ENCODE assay signal across 11 cellular contexts in the genomic region with DNA sequence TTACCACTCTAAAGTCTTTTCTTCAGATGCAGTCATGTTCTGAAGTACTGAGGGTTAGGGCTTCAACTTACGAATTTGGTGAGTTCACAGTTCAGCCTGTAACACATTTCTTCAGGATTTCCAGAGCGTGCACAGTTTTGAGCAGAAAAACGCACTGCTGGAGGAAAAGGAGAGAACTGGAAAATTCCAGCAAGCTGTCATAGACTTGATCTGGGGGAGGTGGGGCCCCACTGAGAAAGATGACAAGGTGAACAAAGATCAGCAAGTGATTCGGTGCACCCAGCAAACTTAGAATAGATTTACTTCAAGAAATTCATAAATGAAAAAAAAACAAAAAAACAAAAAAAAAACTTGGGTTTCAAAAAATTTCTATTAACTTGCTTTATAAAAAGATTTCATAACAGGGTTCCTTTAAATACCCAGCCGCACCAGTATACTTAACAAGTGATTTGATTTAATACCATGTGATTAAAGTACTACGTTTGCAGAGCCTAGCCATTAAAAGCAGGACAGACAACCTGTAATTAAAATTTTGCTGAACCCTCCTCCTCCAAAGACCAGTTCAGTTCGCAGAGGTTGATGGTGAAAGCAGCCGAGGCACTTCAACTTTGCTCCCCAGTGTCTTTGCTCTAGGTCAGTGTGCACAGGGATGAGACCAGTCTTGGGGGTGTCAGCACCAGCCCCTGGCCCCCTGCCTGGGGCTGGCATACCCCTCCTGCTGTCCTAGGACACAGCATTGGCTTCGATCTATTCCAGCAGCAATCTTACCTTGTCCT.
"Had no signal": no experiment of that assay in that cellular context is flagged by ENCODE, and none has a peak within 500 bp of the region (broad histone marks: within the 10 kb centered on the region; RNA-seq: fewer than 3 reads in every experiment).

No MANE protein-coding gene starts in this region.

- H3K9me3 ChIP-seq: tibial nerve, vagina had no signal

- H3K27ac ChIP-seq: tibial nerve, vagina had no signal

- H3K4me3 ChIP-seq: tibial nerve, vagina had no signal

- ATAC-seq: natural killer cell treated with Interleukin-12 subunit alpha and Interleukin-12 subunit beta and Interleukin-15 and Interleukin-18, amount 100 ng/mL, for 72 hours; stimulated activated effector memory CD8-positive, alpha-beta T cell treated with anti-CD3 and anti-CD28 coated beads, Interleukin-12 subunit alpha, Interleukin-12 subunit beta, amount 100 ng/mL, for 72 hours had no signal

- H3K36me3 ChIP-seq: tibial nerve, vagina had no signal

- H3K27me3 ChIP-seq: tibial nerve, vagina had no signal

- DNase-seq: activated naive CD8-positive, alpha-beta T cell treated with anti-CD3 and anti-CD28 coated beads, Interleukin-2, amount 10 ng/mL, durations not matched to agents 7 days and 5 days; anterior cingulate cortex; effector CD8-positive, alpha-beta T cell; foreskin fibroblast; hippocampal formation; left ventricle myocardium superior; mesendoderm had no signal

- H3K4me1 ChIP-seq: vagina had no signal
